ENCODE assay signal across 8 cellular contexts in genomic region chr16:83995756-83996155, GRCh38. TPM values are rescaled to one million over a fixed set of nuclear protein-coding genes. Genes with fewer than 3 reads are reported as not detected.
DNase-seq lines count a peak whose midpoint lies in the region; ATAC-seq and TF ChIP-seq lines count a peak whose summit lies in the region.

No MANE protein-coding gene starts in this region.

- no peak for TF ChIP-seq CTCF in HCT116 (IDR thresholded peaks at IDR 0.05 in 2 of 3, conservative IDR thresholded peaks at IDR 0.05 in 1 of 3; ENCODE audit: borderline replicate concordance in 1 of 3, insufficient read depth in 1 of 3, low read depth in 2 of 3, low read length in 2 of 3)
- no peak for TF ChIP-seq CTCF in cardiac muscle cell (IDR thresholded peaks at IDR 0.05; ENCODE audit: low read depth, low read length)
- no peak for TF ChIP-seq CTCF in prostate gland (IDR thresholded peaks at IDR 0.05)
- no peak for TF ChIP-seq CTCF in tibial artery (IDR thresholded peaks at IDR 0.05)

- ATAC-seq in HCT116 (peak; percentile 98), sciatic nerve (no peak)

- no peaks in the 10 kb centered on the region for H3K9me3 ChIP-seq in HCT116 (ENCODE audit: control insufficient read depth in 1 of 2, insufficient read depth in 1 of 2, low read depth in 1 of 2, low read length in 2 of 2)
- H3K9me3 ChIP-seq in cardiac muscle cell (ENCODE audit: low read depth) = no peaks in the 10 kb centered on the region
- no peaks in the 10 kb centered on the region for H3K9me3 ChIP-seq in prostate gland
- H3K9me3 ChIP-seq in tibial artery = no peaks in the 10 kb centered on the region
- H3K9me3 ChIP-seq in Karpas-422 (ENCODE audit: low read length) = no peaks in the 10 kb centered on the region

- intact Hi-C loops in HCT116 (cut with micrococcal nuclease) (no loop called here), prostate gland (cut with DNase I) (no loop called here), sciatic nerve (cut with DNase I) (no loop called here), tibial artery (cut with DNase I; ENCODE audit: low total_unique reads) (no loop called here)

- H3K36me3 ChIP-seq in HCT116 (ENCODE audit: control insufficient read depth in 1 of 2, insufficient read depth in 2 of 2, low read length in 2 of 2) (no peaks in the 10 kb centered on the region), cardiac muscle cell (no peaks in the 10 kb centered on the region), prostate gland (no peaks in the 10 kb centered on the region), tibial artery (no peaks in the 10 kb centered on the region), Karpas-422 (ENCODE audit: insufficient read depth, low read length) (no peaks in the 10 kb centered on the region)

- WGBS in prostate gland = 7% methylated on average over 21 of the region's 21 CpGs

- H3K4me1 ChIP-seq in HCT116 (ENCODE audit: control insufficient read depth in 1 of 2, insufficient read depth in 2 of 2, low read length in 2 of 2) (peaks cover 0 to 8% of the 10 kb centered on the region in 2 experiments; a peak in 1 of 4 replicates), cardiac muscle cell (ENCODE audit: low read depth) (peaks cover 5% of the 10 kb centered on the region), prostate gland (replicated peaks) (no peaks in the 10 kb centered on the region), tibial artery (peaks cover 0 to 3% (median 0%) of the 10 kb centered on the region in 4 donors), Karpas-422 (ENCODE audit: low read length) (no peaks in the 10 kb centered on the region)

- H3K9me2 ChIP-seq in HCT116 (ENCODE audit: insufficient read depth) (no peaks in the 10 kb centered on the region), Karpas-422 (replicated peaks; ENCODE audit: insufficient read depth, low read length) (no peaks in the 10 kb centered on the region)

- CTCF ChIA-PET in HCT116 (lab: Charles Lee) = interaction anchor here (1.7 to 2.0 kb wide), 2 partner anchors 18 to 42 kb away, joined by 6 to 8 read pairs; no protein-coding TSS in a partner anchor

- H3K9ac ChIP-seq in HCT116 (ENCODE audit: low read length) = no peak overlapping the region
- no peak overlapping the region for H3K9ac ChIP-seq in Karpas-422 (ENCODE audit: low read length)

- H3K27ac ChIP-seq in HCT116 (ENCODE audit: low read depth, low read length) = no peak overlapping the region
- no peak overlapping the region for H3K27ac ChIP-seq in cardiac muscle cell
- H3K27ac ChIP-seq in prostate gland = no peak overlapping the region
- no peak overlapping the region for H3K27ac ChIP-seq in tibial artery
- no peak overlapping the region for H3K27ac ChIP-seq in Karpas-422 (ENCODE audit: low read length)

- POLR2A ChIA-PET in HCT116 (lab: Charles Lee) = interaction anchor here (1.5 kb wide), 1 partner anchor 18 kb away, joined by 10 read pairs; no protein-coding TSS in a partner anchor

- RAD21 ChIA-PET in HCT116 (lab: Charles Lee; ENCODE audit: low non-redundant PET in 1 of 2, low total read pairs in 2 of 2, uncharacterized antibody in 2 of 2, unreplicated experiment in 2 of 2) = no interaction called here

- H4K20me1 ChIP-seq in HCT116 (ENCODE audit: insufficient read depth) (no peaks in the 10 kb centered on the region), Karpas-422 (ENCODE audit: insufficient read depth, low read depth, low read length) (no peaks in the 10 kb centered on the region)

- H2AFZ ChIP-seq in HCT116 (ENCODE audit: low read depth, low read length, poor library complexity, severe bottlenecking) (peak overlapping the region; percentile 82), Karpas-422 (ENCODE audit: low read length) (no peak overlapping the region)

- TF ChIP-seq POLR2A in HCT116 (IDR thresholded peaks at IDR 0.05; ENCODE audit: borderline replicate concordance, extremely low read depth, insufficient read depth, insufficient read length) (no peak), prostate gland (IDR thresholded peaks at IDR 0.05) (no peak)

- DNase-seq in HCT116 (ENCODE audit: low read depth, low spot score) (peak; percentile 18), NCI-H526 (lab: John Stamatoyannopoulos, UW) (peak; percentile 50 to 70), cardiac muscle cell (ENCODE audit: low read depth in 1 of 2, low spot score in 1 of 2) (peak; percentile 14 to 89), prostate gland (ENCODE audit: low spot score) (peak; percentile 13), sciatic nerve (ENCODE audit: low spot score) (no peak), tibial artery (no peak), Karpas-422 (no peak)
- no peak for DNase-seq in activated CD4-positive, alpha-beta T cell treated with anti-CD3 and anti-CD28 coated beads for 1 hour

- TF ChIP-seq RAD21 in HCT116 (IDR thresholded peaks at IDR 0.05; ENCODE audit: low read depth) = no peak

- no TSS peak for BruUV-seq in HCT116 (replicated peaks; lab: Mats Ljungman, UMichigan)

- H3K4me2 ChIP-seq in HCT116 (ENCODE audit: low read length) (peak overlapping the region; percentile 9; the same call in 1 of the 2 replicates), Karpas-422 (ENCODE audit: low read depth, low read length, poor library complexity, severe bottlenecking) (no peak overlapping the region)

- H3K27me3 ChIP-seq in HCT116 (ENCODE audit: insufficient read depth, low read length) (no peaks in the 10 kb centered on the region), cardiac muscle cell (no peaks in the 10 kb centered on the region), prostate gland (replicated peaks; ENCODE audit: insufficient read depth) (no peaks in the 10 kb centered on the region), tibial artery (peaks cover 0 to 62% of the 10 kb centered on the region in 2 donors), Karpas-422 (ENCODE audit: low read length) (no peaks in the 10 kb centered on the region)

- H3K4me3 ChIP-seq in HCT116 (replicated peaks in 1 of 2; ENCODE audit: low read depth in 1 of 2, low read length in 2 of 2) (no peak overlapping the region), cardiac muscle cell (no peak overlapping the region), prostate gland (no peak overlapping the region), tibial artery (no peak overlapping the region), Karpas-422 (ENCODE audit: low read length) (no peak overlapping the region)

- H3K79me2 ChIP-seq in HCT116 (ENCODE audit: insufficient read depth, low read length) (no peaks in the 10 kb centered on the region), Karpas-422 (ENCODE audit: low read length) (no peaks in the 10 kb centered on the region)

TF ChIP-seq in HCT116, 20 proteins besides CTCF, POLR2A, EP300 and RAD21 (continues in another document):
- no peak for TF ChIP-seq SRF (IDR thresholded peaks at IDR 0.05; ENCODE audit: low read depth)
- no peak for TF ChIP-seq MAX (IDR thresholded peaks at IDR 0.05)
- TF ChIP-seq REST (IDR thresholded peaks at IDR 0.05; ENCODE audit: low read depth) = no peak
- no peak for TF ChIP-seq CEBPB (IDR thresholded peaks at IDR 0.05; ENCODE audit: low read depth)
- no peak for TF ChIP-seq POLR2AphosphoS5 (IDR thresholded peaks at IDR 0.05; ENCODE audit: low read depth, low read length)
- no peak for TF ChIP-seq SP1 (IDR thresholded peaks at IDR 0.05; ENCODE audit: low read depth)
- no peak for TF ChIP-seq ZFX (IDR thresholded peaks at IDR 0.05)
- no peak for TF ChIP-seq CBX3 (IDR thresholded peaks at IDR 0.05; ENCODE audit: low read depth)
- TF ChIP-seq ZNF274 (IDR thresholded peaks at IDR 0.05; ENCODE audit: low read depth, low read length) = no peak

RNA-seq across cellular contexts. Expression of gene NECAB2, which starts 27.7 kb away (rescaled TPM):
- total RNA-seq in HCT116 (2021; ENCODE audit: unreplicated experiment) (0.61 TPM), cardiac muscle cell (0.63 and 2.7 TPM in 2 replicates), prostate gland (1 to 10 TPM in 1 of 2 donors, not detected in 1; 2.8 TPM), sciatic nerve (0.80 TPM)
- 0.80 and 1.0 TPM in 2 replicates for polyA plus RNA-seq in HCT116 (2012)
- 0.90 and 2.2 TPM in 2 replicates for polyA plus RNA-seq in cardiac muscle cell
- total RNA-seq in Karpas-422 (2014; rRNA removed; shearing (Covaris generic); ENCODE audit: low replicate concordance) = not detected in 2 replicates

RNA-seq across cellular contexts. Expression of gene OSGIN1, which starts 42.7 kb away (rescaled TPM):
- total RNA-seq in HCT116 (2021; ENCODE audit: unreplicated experiment) (19.8 TPM), cardiac muscle cell (0.60 and 3.4 TPM in 2 replicates), prostate gland (1 to 10 TPM; 4.4 to 9.4 TPM), sciatic nerve (11.5 TPM)
- 21.7 and 26.8 TPM in 2 replicates for polyA plus RNA-seq in HCT116 (2012)
- polyA plus RNA-seq in cardiac muscle cell = 0.76 and 3.4 TPM in 2 replicates
- total RNA-seq in Karpas-422 (2014; rRNA removed; shearing (Covaris generic); ENCODE audit: low replicate concordance) = not detected in 2 replicates

RNA-seq across cellular contexts. Expression of gene SLC38A8, which starts 46.8 kb away (rescaled TPM):
- total RNA-seq in HCT116 (2021; ENCODE audit: unreplicated experiment) (not detected), cardiac muscle cell (not detected in 2 replicates), prostate gland (not detected), sciatic nerve (not detected)
- polyA plus RNA-seq in HCT116 (2012) = 0.32 TPM in 1 of 2 replicates, not detected in the other
- polyA plus RNA-seq in cardiac muscle cell = not detected in 2 replicates
- total RNA-seq in Karpas-422 (2014; rRNA removed; shearing (Covaris generic); ENCODE audit: low replicate concordance) = not detected in 2 replicates

Comparison
In these comparisons a context has a peak if more than half of its experiments do, and no peak if none do; other contexts are left out.
1. DNase-seq: peak in HCT116 (single experiment), NCI-H526 (2 of 2), cardiac muscle cell (2 of 2) and prostate gland (single experiment); none in activated CD4-positive, alpha-beta T cell treated with anti-CD3 and anti-CD28 coated beads for 1 hour (single experiment), sciatic nerve (single experiment), tibial artery (0 of 2) and Karpas-422 (single experiment).